ENCODE assay signal across 26 cellular contexts in genomic region chr5:177612215-177612673, GRCh38. TPM values are rescaled to one million over a fixed set of nuclear protein-coding genes. Genes with fewer than 3 reads are reported as not detected.
A peak's percentile ranks its signal among the peaks of the same experiment; 100 is the strongest.
DNase-seq lines count a peak whose midpoint lies in the region; ATAC-seq, FAIRE-seq and TF ChIP-seq lines count a peak whose summit lies in the region.
"Had no signal": no experiment of that assay in that cellular context is flagged by ENCODE, and none has a peak within 500 bp of the region (broad histone marks: within the 10 kb centered on the region; RNA-seq: fewer than 3 reads in every experiment).

No MANE protein-coding gene starts in this region.

- TF ChIP-seq CTCF in CD8-positive, alpha-beta T cell (IDR thresholded peaks at IDR 0.05): no peak
- TF ChIP-seq CTCF in pancreas (IDR thresholded peaks at IDR 0.05): no peak

- no peaks in the 10 kb centered on the region for H3K36me3 Mint-ChIP-seq in activated CD4-positive, alpha-beta T cell treated with anti-CD3 and anti-CD28 coated beads for 36 hours (ENCODE audit: low read depth)
- H3K36me3 Mint-ChIP-seq in CD8-positive, alpha-beta T cell: peaks cover 9% of the 10 kb centered on the region
- H3K36me3 Mint-ChIP-seq in T-helper 17 cell (ENCODE audit: low read depth): no peaks in the 10 kb centered on the region
- H3K36me3 Mint-ChIP-seq in naive thymus-derived CD8-positive, alpha-beta T cell: peaks cover 0 to 19% (median 0%) of the 10 kb centered on the region in 3 donors
- H3K36me3 Mint-ChIP-seq: natural killer cell treated with Interleukin-12 subunit alpha and Interleukin-12 subunit beta and Interleukin-15 and Interleukin-18, amount 100 ng/mL, for 72 hours had no signal

- CTCF ChIA-PET in activated CD4-positive, alpha-beta T cell treated with anti-CD3 and anti-CD28 coated beads for 36 hours (lab: Charles Lee): no interaction called here
- CTCF ChIA-PET in CD8-positive, alpha-beta T cell (lab: Charles Lee): interaction anchor here (1.3 kb wide), 1 partner anchor 13 kb away, joined by 3 read pairs; no protein-coding TSS in a partner anchor

- 75 to 77% methylated on average over 6 of the region's 6 CpGs for WGBS in pancreas, 2 donors

- no peak for DNase-seq in activated CD4-positive, alpha-beta T cell treated with anti-CD3 and anti-CD28 coated beads for 36 hours
- DNase-seq in activated CD4-positive, alpha-beta T cell treated with anti-CD3 and anti-CD28 coated beads, Interleukin-2, amount 50 U/mL, for 1 hour: no peak
- DNase-seq in CD8-positive, alpha-beta T cell: no peak
- DNase-seq in T-helper 17 cell: no peak
- no peak for DNase-seq in naive thymus-derived CD8-positive, alpha-beta T cell
- no peak for DNase-seq in pancreas
- DNase-seq: 8988T; activated CD4-positive, alpha-beta T cell treated with anti-CD3 and anti-CD28 coated beads for 48 hours; activated CD8-positive, alpha-beta memory T cell treated with anti-CD3 and anti-CD28 coated beads, Interleukin-2, amount 50 U/mL, for 48 hours; activated effector memory CD4-positive, alpha-beta T cell treated with anti-CD3 and anti-CD28 coated beads, Interleukin-2, amount 50 U/mL, for 16 hours; COR-L47; DMS79; GF-D8; left ventricle myocardium inferior; NCI-H2081; NCI-H774; stimulated activated CD4-positive, alpha-beta T cell treated with anti-CD3 and anti-CD28 coated beads, Interleukin-15, amount 100 ng/mL, for 24 hours; trophoblast cell had no signal

- H3K27ac Mint-ChIP-seq in activated CD4-positive, alpha-beta T cell treated with anti-CD3 and anti-CD28 coated beads for 36 hours: peak overlapping the region; percentile 4
- peak overlapping the region; percentile 55 for H3K27ac Mint-ChIP-seq in CD8-positive, alpha-beta T cell
- peak overlapping the region; percentile 86 for H3K27ac Mint-ChIP-seq in T-helper 17 cell
- H3K27ac Mint-ChIP-seq in naive thymus-derived CD8-positive, alpha-beta T cell: peak overlapping the region in 7 of 10 donors; percentile 7 to 88 (median 60)
- H3K27ac Mint-ChIP-seq: mesothelial cell of epicardium; natural killer cell treated with Interleukin-12 subunit alpha and Interleukin-12 subunit beta and Interleukin-15 and Interleukin-18, amount 100 ng/mL, for 72 hours had no signal

- H3K27me3 ChIP-seq in CD8-positive, alpha-beta T cell (ENCODE audit: insufficient read depth, low read length): no peaks in the 10 kb centered on the region
- H3K27me3 ChIP-seq in pancreas: no peaks in the 10 kb centered on the region
- H3K27me3 ChIP-seq: cardiac muscle cell had no signal

- H3K9me3 Mint-ChIP-seq in activated CD4-positive, alpha-beta T cell treated with anti-CD3 and anti-CD28 coated beads for 36 hours (ENCODE audit: low read depth): no peaks in the 10 kb centered on the region
- no peaks in the 10 kb centered on the region for H3K9me3 Mint-ChIP-seq in CD8-positive, alpha-beta T cell
- no peaks in the 10 kb centered on the region for H3K9me3 Mint-ChIP-seq in naive thymus-derived CD8-positive, alpha-beta T cell
- H3K9me3 Mint-ChIP-seq: mesothelial cell of epicardium; natural killer cell treated with Interleukin-12 subunit alpha and Interleukin-12 subunit beta and Interleukin-15 and Interleukin-18, amount 100 ng/mL, for 72 hours had no signal

- H3K4me3 Mint-ChIP-seq in activated CD4-positive, alpha-beta T cell treated with anti-CD3 and anti-CD28 coated beads for 36 hours: no peak overlapping the region
- H3K4me3 Mint-ChIP-seq in CD8-positive, alpha-beta T cell: no peak overlapping the region
- no peak overlapping the region for H3K4me3 Mint-ChIP-seq in T-helper 17 cell
- H3K4me3 Mint-ChIP-seq in naive thymus-derived CD8-positive, alpha-beta T cell: no peak overlapping the region
- H3K4me3 Mint-ChIP-seq: mesothelial cell of epicardium; natural killer cell treated with Interleukin-12 subunit alpha and Interleukin-12 subunit beta and Interleukin-15 and Interleukin-18, amount 100 ng/mL, for 72 hours had no signal

- H3K27ac ChIP-seq in CD8-positive, alpha-beta T cell (ENCODE audit: low read depth, low read length): no peak overlapping the region
- H3K27ac ChIP-seq in pancreas: no peak overlapping the region
- H3K27ac ChIP-seq: cardiac muscle cell, left ventricle myocardium inferior had no signal

- no peaks in the 10 kb centered on the region for H3K9me3 ChIP-seq in CD8-positive, alpha-beta T cell (ENCODE audit: low read length)
- H3K9me3 ChIP-seq in T-helper 17 cell (ENCODE audit: control insufficient read depth, low read length, poor library complexity, severe bottlenecking) (no peaks in the 10 kb centered on the region), pancreas (no peaks in the 10 kb centered on the region)
- H3K9me3 ChIP-seq: left ventricle myocardium inferior had no signal

- no peaks in the 10 kb centered on the region for H3K36me3 ChIP-seq in CD8-positive, alpha-beta T cell (ENCODE audit: insufficient read depth, low read length)
- H3K36me3 ChIP-seq in pancreas: no peaks in the 10 kb centered on the region

- H3K4me1 ChIP-seq in CD8-positive, alpha-beta T cell (ENCODE audit: insufficient read depth, low read length): peaks cover 4% of the 10 kb centered on the region
- no peaks in the 10 kb centered on the region for H3K4me1 ChIP-seq in pancreas

- FAIRE-seq in pancreas (lab: Jason Lieb, UNC): no peak
- FAIRE-seq: islet of Langerhans had no signal

- no peak overlapping the region for H3K4me3 ChIP-seq in CD8-positive, alpha-beta T cell (ENCODE audit: low read depth, low read length)
- H3K4me3 ChIP-seq in pancreas: no peak overlapping the region
- H3K4me3 ChIP-seq: cardiac muscle cell, left ventricle myocardium inferior had no signal

- intact Hi-C loops in activated CD4-positive, alpha-beta T cell treated with anti-CD3 and anti-CD28 coated beads for 36 hours (cut with DNase I, micrococcal nuclease): no loop called here
- intact Hi-C loops in CD8-positive, alpha-beta T cell (cut with DNase I, micrococcal nuclease): no loop called here
- intact Hi-C loops in pancreas (cut with DNase I): no loop called here

- ATAC-seq in activated CD4-positive, alpha-beta T cell treated with anti-CD3 and anti-CD28 coated beads for 36 hours: no peak
- no peak for ATAC-seq in CD8-positive, alpha-beta T cell
- ATAC-seq in T-helper 17 cell (no peak), pancreas (no peak), GM18498 (IDR thresholded peaks at IDR 0.05; ENCODE audit: unreplicated experiment) (no peak), HG02798 (IDR thresholded peaks at IDR 0.05; ENCODE audit: poor library complexity, unreplicated experiment) (no peak)
- ATAC-seq in naive thymus-derived CD8-positive, alpha-beta T cell: no peak
- ATAC-seq: natural killer cell treated with Interleukin-12 subunit alpha and Interleukin-12 subunit beta and Interleukin-15 and Interleukin-18, amount 100 ng/mL, for 72 hours; sciatic nerve; SK-N-SH treated with all-trans-retinoic acid at 6 μM for 48 hours had no signal

- H3K27me3 Mint-ChIP-seq in activated CD4-positive, alpha-beta T cell treated with anti-CD3 and anti-CD28 coated beads for 36 hours: no peaks in the 10 kb centered on the region
- H3K27me3 Mint-ChIP-seq in CD8-positive, alpha-beta T cell (ENCODE audit: low read depth): no peaks in the 10 kb centered on the region
- no peaks in the 10 kb centered on the region for H3K27me3 Mint-ChIP-seq in T-helper 17 cell
- no peaks in the 10 kb centered on the region for H3K27me3 Mint-ChIP-seq in naive thymus-derived CD8-positive, alpha-beta T cell
- H3K27me3 Mint-ChIP-seq: natural killer cell treated with Interleukin-12 subunit alpha and Interleukin-12 subunit beta and Interleukin-15 and Interleukin-18, amount 100 ng/mL, for 72 hours had no signal

- peaks cover 4% of the 10 kb centered on the region for H3K4me1 Mint-ChIP-seq in activated CD4-positive, alpha-beta T cell treated with anti-CD3 and anti-CD28 coated beads for 36 hours
- H3K4me1 Mint-ChIP-seq in CD8-positive, alpha-beta T cell (ENCODE audit: low read depth): no peaks in the 10 kb centered on the region
- peaks cover 6% of the 10 kb centered on the region for H3K4me1 Mint-ChIP-seq in T-helper 17 cell
- peaks cover 3 to 12% (median 5%) of the 10 kb centered on the region in 4 donors for H3K4me1 Mint-ChIP-seq in naive thymus-derived CD8-positive, alpha-beta T cell

- POLR2A ChIA-PET in activated CD4-positive, alpha-beta T cell treated with anti-CD3 and anti-CD28 coated beads for 36 hours (lab: Charles Lee): no interaction called here
- POLR2A ChIA-PET in CD8-positive, alpha-beta T cell (lab: Charles Lee): no interaction called here
- POLR2A ChIA-PET in naive thymus-derived CD8-positive, alpha-beta T cell (lab: Charles Lee): no interaction called here

RNA-seq across cellular contexts. Expression of gene B4GALT7, which starts 12.3 kb away (rescaled TPM):
- 10 to 100 TPM; 16.3 to 18.1 TPM for total RNA-seq in activated CD4-positive, alpha-beta T cell treated with anti-CD3 and anti-CD28 coated beads for 36 hours
- 10 to 100 TPM; 33.4 to 36.6 TPM for total RNA-seq in CD8-positive, alpha-beta T cell
- total RNA-seq in T-helper 17 cell: 10 to 100 TPM; 24.7 to 27.3 TPM
- total RNA-seq in naive thymus-derived CD8-positive, alpha-beta T cell: 10 to 100 TPM; 36.2 to 39.3 TPM
- 10 to 100 TPM; 14.8 to 21.1 (median 18.7) TPM for polyA plus RNA-seq in naive thymus-derived CD8-positive, alpha-beta T cell
- total RNA-seq in pancreas: 10 to 100 TPM; 12.6 to 20.3 (median 15.8) TPM
- 10 to 100 TPM; 44.6 to 51.0 TPM for polyA plus RNA-seq in pancreas

RNA-seq across cellular contexts. Expression of gene TMED9, which starts 20.2 kb away (rescaled TPM):
- total RNA-seq in activated CD4-positive, alpha-beta T cell treated with anti-CD3 and anti-CD28 coated beads for 36 hours: 100 to 1,000 TPM in 1 of 2 experiments, 10 to 100 TPM in 1; 83.2 to 109 TPM
- 10 to 100 TPM; 42.4 to 52.2 TPM for total RNA-seq in CD8-positive, alpha-beta T cell
- total RNA-seq in T-helper 17 cell (10 to 100 TPM; 63.3 to 69.6 TPM), pancreas (100 to 1,000 TPM in 5 of 6 donors, 10 to 100 TPM in 1; 99.1 to 167 (median 124) TPM)
- total RNA-seq in naive thymus-derived CD8-positive, alpha-beta T cell: 10 to 100 TPM; 61.5 to 63.1 TPM
- 100 to 1,000 TPM in 1 of 3 donors, 10 to 100 TPM in 2; 89.0 to 121 (median 93.8) TPM for polyA plus RNA-seq in naive thymus-derived CD8-positive, alpha-beta T cell
- polyA plus RNA-seq in pancreas: 100 to 1,000 TPM; 105 to 113 TPM

RNA-seq across cellular contexts. Expression of gene FAM193B, which starts 57.9 kb away (rescaled TPM):
- 10 to 100 TPM; 63.6 to 77.7 TPM for total RNA-seq in activated CD4-positive, alpha-beta T cell treated with anti-CD3 and anti-CD28 coated beads for 36 hours
- 100 to 1,000 TPM; 136 to 141 TPM for total RNA-seq in CD8-positive, alpha-beta T cell
- total RNA-seq in T-helper 17 cell (100 to 1,000 TPM; 143 to 167 TPM), pancreas (10 to 100 TPM; 30.1 to 79.7 (median 41.8) TPM)
- total RNA-seq in naive thymus-derived CD8-positive, alpha-beta T cell: 100 to 1,000 TPM; 214 to 225 TPM
- polyA plus RNA-seq in naive thymus-derived CD8-positive, alpha-beta T cell: 1 to 10 TPM; 1.6 to 5.5 (median 3.4) TPM
- polyA plus RNA-seq in pancreas: 100 to 1,000 TPM; 399 to 519 TPM

Comparison
In these comparisons a context has a peak if more than half of its experiments do, and no peak if none do; other contexts are left out.
1. H3K27ac Mint-ChIP-seq: peak in every context shown above with its lines; median percentile 86 in T-helper 17 cell; 60 in naive thymus-derived CD8-positive, alpha-beta T cell; 55 in CD8-positive, alpha-beta T cell; 4 in activated CD4-positive, alpha-beta T cell treated with anti-CD3 and anti-CD28 coated beads for 36 hours.